ENCODE assay signal across 8 cellular contexts in genomic region chr12:88393017-88393767, GRCh38.
A peak's percentile ranks its signal among the peaks of the same experiment; 100 is the strongest.
DNase-seq lines count a peak whose midpoint lies in the region; ATAC-seq and TF ChIP-seq lines count a peak whose summit lies in the region.

No MANE protein-coding gene starts in this region.

- TF ChIP-seq CTCF in HFF-Myc (IDR thresholded peaks at IDR 0.05; ENCODE audit: low read depth, low read length, missing control alignments) (peak; percentile 33), dorsolateral prefrontal cortex (IDR thresholded peaks at IDR 0.05 in 54 of 56, conservative IDR thresholded peaks at IDR 0.05 in 2 of 56; ENCODE audit: low read depth in 1 of 56, partially characterized antibody in 56 of 56) (peak in 3 of 56 donors; percentile 9 to 27 (median 15))

- H3K9me3 ChIP-seq in SJCRH30 (replicated peaks), result no peaks in the 10 kb centered on the region

- H3K27me3 ChIP-seq in SJCRH30, result no peaks in the 10 kb centered on the region
- H3K27me3 ChIP-seq in dorsolateral prefrontal cortex, result peaks cover 0 to 4% (median 0%) of the 10 kb centered on the region in 45 donors

- intact Hi-C loops in dorsolateral prefrontal cortex (cut with DNase I), result no loop called here

- no peak for ATAC-seq in GM21526 (IDR thresholded peaks at IDR 0.05; ENCODE audit: low FRiP score, unreplicated experiment)
- ATAC-seq in GM19023 (IDR thresholded peaks at IDR 0.05; ENCODE audit: unreplicated experiment), result no peak

- H3K4me3 ChIP-seq in HFF-Myc (replicated peaks; ENCODE audit: low read depth, low read length) (no peak overlapping the region), SJCRH30 (no peak overlapping the region), dorsolateral prefrontal cortex (no peak overlapping the region)

- H3K27ac ChIP-seq in SJCRH30, result no peak overlapping the region
- no peak overlapping the region for H3K27ac ChIP-seq in dorsolateral prefrontal cortex

- H3K4me1 ChIP-seq in SJCRH30, result no peaks in the 10 kb centered on the region

- DNase-seq in Daoy (ENCODE audit: low read depth) (peak; percentile 39), HFF-Myc (ENCODE audit: extremely low read depth, low read depth) (no peak), SJCRH30 (peak; percentile 26 to 56), kidney glomerular epithelial cell (lab: John Stamatoyannopoulos, UW) (peak; percentile 7), dorsolateral prefrontal cortex (no peak), NCI-H526 treated with DMSO at 0.1 percent for 48 hours (lab: John Stamatoyannopoulos, UW) (no peak)

- no peaks in the 10 kb centered on the region for H3K36me3 ChIP-seq in SJCRH30

Comparison
In these comparisons a context has a peak if more than half of its experiments do, and no peak if none do; other contexts are left out.
1. DNase-seq: peak in Daoy (single experiment), SJCRH30 (2 of 2) and kidney glomerular epithelial cell (single experiment); none in HFF-Myc (single experiment), dorsolateral prefrontal cortex (0 of 10) and NCI-H526 treated with DMSO at 0.1 percent for 48 hours (single experiment).